22 cellular contexts compared by ENCODE assay signal in the genomic region with DNA sequence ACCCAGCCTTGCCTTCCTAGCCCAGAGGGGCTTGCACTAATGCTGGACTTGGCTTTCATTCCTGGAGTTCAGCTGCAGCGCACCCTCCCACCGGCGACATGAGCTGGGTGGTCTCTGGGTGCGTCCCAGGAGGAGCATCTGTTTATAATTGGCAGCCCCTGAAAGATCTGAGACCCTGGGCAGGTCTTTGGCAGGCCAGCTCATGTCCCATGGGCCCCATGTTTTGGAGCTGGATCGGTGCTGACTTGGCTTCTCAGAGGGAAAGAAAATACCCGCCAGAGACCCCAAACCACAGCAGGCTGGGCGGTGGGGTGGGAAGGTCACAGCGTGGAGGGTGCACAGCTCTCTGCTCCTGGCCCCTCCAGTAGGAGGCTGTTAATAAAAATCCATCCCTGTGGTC. TPM values are rescaled to one million over a fixed set of nuclear protein-coding genes. Genes with fewer than 3 reads are reported as not detected.
"Had no signal": no experiment of that assay in that cellular context is flagged by ENCODE, and none has a peak within 500 bp of the region (broad histone marks: within the 10 kb centered on the region; RNA-seq: fewer than 3 reads in every experiment).

No MANE protein-coding gene starts in this region.

- H3K27ac Mint-ChIP-seq: activated CD4-positive, alpha-beta T cell treated with anti-CD3 and anti-CD28 coated beads, Interleukin-2, amount 10 ng/mL, durations not matched to agents 7 days and 5 days; memory B cell; stimulated activated effector memory CD8-positive, alpha-beta T cell treated with anti-CD3 and anti-CD28 coated beads, Interleukin-12 subunit alpha, Interleukin-12 subunit beta, amount 100 ng/mL, for 72 hours had no signal

- H3K9me3 Mint-ChIP-seq: activated CD4-positive, alpha-beta T cell treated with anti-CD3 and anti-CD28 coated beads, Interleukin-2, amount 10 ng/mL, durations not matched to agents 7 days and 5 days; activated naive CD4-positive, alpha-beta T cell treated with anti-CD3 and anti-CD28 coated beads, Interleukin-2, amount 50 U/mL, for 24 hours; stimulated activated effector memory CD8-positive, alpha-beta T cell treated with anti-CD3 and anti-CD28 coated beads, Interleukin-12 subunit alpha, Interleukin-12 subunit beta, amount 100 ng/mL, for 72 hours; stimulated activated naive CD8-positive, alpha-beta T cell treated with anti-CD3 and anti-CD28 coated beads, Interleukin-15, amount 100 ng/mL, for 72 hours had no signal

- H3K4me3 Mint-ChIP-seq: activated CD4-positive, alpha-beta T cell treated with anti-CD3 and anti-CD28 coated beads, Interleukin-2, amount 10 ng/mL, durations not matched to agents 7 days and 5 days; activated naive CD4-positive, alpha-beta T cell treated with anti-CD3 and anti-CD28 coated beads, Interleukin-2, amount 50 U/mL, for 24 hours; memory B cell; stimulated activated effector memory CD8-positive, alpha-beta T cell treated with anti-CD3 and anti-CD28 coated beads, Interleukin-12 subunit alpha, Interleukin-12 subunit beta, amount 100 ng/mL, for 72 hours; stimulated activated naive CD8-positive, alpha-beta T cell treated with anti-CD3 and anti-CD28 coated beads, Interleukin-15, amount 100 ng/mL, for 72 hours had no signal

- H3K36me3 ChIP-seq: adrenal gland, uterus had no signal

- H3K27me3 ChIP-seq: adrenal gland, right lobe of liver, suprapubic skin, uterus had no signal

- H3K36me3 Mint-ChIP-seq: memory B cell had no signal

- H3K27me3 Mint-ChIP-seq: activated CD4-positive, alpha-beta T cell treated with anti-CD3 and anti-CD28 coated beads, Interleukin-2, amount 10 ng/mL, durations not matched to agents 7 days and 5 days; activated naive CD4-positive, alpha-beta T cell treated with anti-CD3 and anti-CD28 coated beads, Interleukin-2, amount 50 U/mL, for 24 hours; stimulated activated naive CD8-positive, alpha-beta T cell treated with anti-CD3 and anti-CD28 coated beads, Interleukin-15, amount 100 ng/mL, for 72 hours had no signal

- ATAC-seq: right lobe of liver; stimulated activated naive CD8-positive, alpha-beta T cell treated with anti-CD3 and anti-CD28 coated beads, Interleukin-15, amount 100 ng/mL, for 72 hours had no signal

- H3K4me3 ChIP-seq: adrenal gland, right lobe of liver, skin epidermis, suprapubic skin, uterus had no signal

- DNase-seq: activated CD4-positive, alpha-beta T cell treated with anti-CD3 and anti-CD28 coated beads, Interleukin-2, amount 10 ng/mL, durations not matched to agents 7 days and 5 days; activated gamma-delta T cell treated with Interleukin-2 at 50 U/mL for 16 hours; activated T-cell treated with anti-CD3 and anti-CD28 coated beads, Interleukin-2, amount 50 U/mL, for 1 hour; adrenal gland; foreskin melanocyte; glutamatergic neuron; hypothalamus; occipital lobe; stimulated activated CD4-positive, alpha-beta T cell treated with anti-CD3 and anti-CD28 coated beads, Interleukin-1b, Interleukin-23, amount 100 ng/mL, for 48 hours; stimulated activated naive CD8-positive, alpha-beta T cell treated with anti-CD3 and anti-CD28 coated beads, Interleukin-15, amount 100 ng/mL, for 72 hours; SW 1271; uterus had no signal

- H3K27ac ChIP-seq: adrenal gland, right lobe of liver, skin epidermis, suprapubic skin, uterus had no signal

- H3K4me1 Mint-ChIP-seq: activated CD4-positive, alpha-beta T cell treated with anti-CD3 and anti-CD28 coated beads, Interleukin-2, amount 10 ng/mL, durations not matched to agents 7 days and 5 days; memory B cell had no signal

- H3K9me3 ChIP-seq: adrenal gland, right lobe of liver, suprapubic skin, uterus had no signal

RNA-seq across cellular contexts. Expression of a gene that starts 55.2 kb away (rescaled TPM):
- total RNA-seq: activated CD4-positive, alpha-beta T cell treated with anti-CD3 and anti-CD28 coated beads, Interleukin-2, amount 10 ng/mL, durations not matched to agents 7 days and 5 days; adrenal gland; chondrocyte; epithelial cell of proximal tubule; occipital lobe; right lobe of liver; suprapubic skin; T-helper 2 cell treated with Interferon-gamma antibody and Interleukin-4, amounts not matched to agents 100 ng/mL and 5 ng/mL, for 36 hours had no signal
- polyA plus RNA-seq: neural cell had no signal
